In genomic region chrX:12975670-12975965, GRCh38 we compare ENCODE assay signal across 8 cellular contexts. TPM values are rescaled to one million over a fixed set of nuclear protein-coding genes. Genes with fewer than 3 reads are reported as not detected.
DNase-seq lines count a peak whose midpoint lies in the region; ATAC-seq and FAIRE-seq lines count a peak whose summit lies in the region.

No MANE protein-coding gene starts in this region.

- H3K27ac Mint-ChIP-seq in T-helper 2 cell treated with Interferon-gamma antibody and Interleukin-4, amounts not matched to agents 5 μg/mL and 100 μg/mL, for 36 hours, result peak overlapping the region; percentile 99
- peak overlapping the region; percentile 95 for H3K27ac Mint-ChIP-seq in activated T-helper 2 cell treated with anti-CD3 and anti-CD28 coated beads, Interferon-gamma antibody, Interleukin-2, Interleukin-4, amounts not matched to agents 10 μg/mL and 5 μg/mL and 100 μg/mL, durations not matched to agents 14 hours and 24 hours and 36 hours
- peak overlapping the region; percentile 100 for H3K27ac Mint-ChIP-seq in stimulated activated naive B cell treated with anti-CD40 and anti-IgM and Interleukin-4, amounts not matched to agents 10 μg/mL and 1 μg/mL and 100 μg/mL, for 72 hours

- no peak for FAIRE-seq in HTR-8/SVneo (lab: Jason Lieb, UNC)

- no peaks in the 10 kb centered on the region for H3K27me3 ChIP-seq in iPS-15b (ENCODE audit: control insufficient read depth, insufficient read depth, low read length)

- peaks cover 34% of the 10 kb centered on the region for H3K4me1 ChIP-seq in iPS-15b (ENCODE audit: control insufficient read depth, insufficient read depth, low read length)

- no peaks in the 10 kb centered on the region for H3K9me3 ChIP-seq in iPS-15b (ENCODE audit: control insufficient read depth, insufficient read depth, low read length)

- no peaks in the 10 kb centered on the region for H3K9me3 Mint-ChIP-seq in T-helper 2 cell treated with Interferon-gamma antibody and Interleukin-4, amounts not matched to agents 5 μg/mL and 100 μg/mL, for 36 hours
- no peaks in the 10 kb centered on the region for H3K9me3 Mint-ChIP-seq in activated T-helper 2 cell treated with anti-CD3 and anti-CD28 coated beads, Interferon-gamma antibody, Interleukin-2, Interleukin-4, amounts not matched to agents 10 μg/mL and 5 μg/mL and 100 μg/mL, durations not matched to agents 14 hours and 24 hours and 36 hours
- peaks cover 2 to 3% of the 10 kb centered on the region in 2 donors for H3K9me3 Mint-ChIP-seq in stimulated activated naive B cell treated with anti-CD40 and anti-IgM and Interleukin-4, amounts not matched to agents 10 μg/mL and 1 μg/mL and 100 μg/mL, for 72 hours

- ATAC-seq in stimulated activated naive B cell treated with anti-CD40 and anti-IgM and Interleukin-4, amounts not matched to agents 10 μg/mL and 1 μg/mL and 100 μg/mL, for 72 hours (replicated peaks), result no peak
- no peak for ATAC-seq in HG03354 (IDR thresholded peaks at IDR 0.05; ENCODE audit: poor library complexity, severe bottlenecking, unreplicated experiment)

- H3K36me3 Mint-ChIP-seq in T-helper 2 cell treated with Interferon-gamma antibody and Interleukin-4, amounts not matched to agents 5 μg/mL and 100 μg/mL, for 36 hours (ENCODE audit: low read depth), result peaks cover 41% of the 10 kb centered on the region
- peaks cover 50% of the 10 kb centered on the region for H3K36me3 Mint-ChIP-seq in activated T-helper 2 cell treated with anti-CD3 and anti-CD28 coated beads, Interferon-gamma antibody, Interleukin-2, Interleukin-4, amounts not matched to agents 10 μg/mL and 5 μg/mL and 100 μg/mL, durations not matched to agents 14 hours and 24 hours and 36 hours (ENCODE audit: low read depth)
- H3K36me3 Mint-ChIP-seq in stimulated activated naive B cell treated with anti-CD40 and anti-IgM and Interleukin-4, amounts not matched to agents 10 μg/mL and 1 μg/mL and 100 μg/mL, for 72 hours, result peaks cover 30 to 34% of the 10 kb centered on the region in 2 donors

- no peak for DNase-seq in T-helper 2 cell treated with Interferon-gamma antibody and Interleukin-4, amounts not matched to agents 5 μg/mL and 100 μg/mL, for 36 hours (ENCODE audit: low spot score)
- DNase-seq in T-helper 2 cell (no peak), HTR-8/SVneo (ENCODE audit: insufficient read length, low spot score) (no peak), NOMO-1 treated with dmso at 0.1 percent for 144 hours (lab: John Stamatoyannopoulos, UW; ENCODE audit: unreplicated experiment) (no peak)
- DNase-seq in activated T-helper 2 cell treated with anti-CD3 and anti-CD28 coated beads, Interferon-gamma antibody, Interleukin-2, Interleukin-4, amounts not matched to agents 10 μg/mL and 5 μg/mL and 100 μg/mL, durations not matched to agents 14 hours and 24 hours and 36 hours (ENCODE audit: low spot score), result no peak
- no peak for DNase-seq in stimulated activated naive B cell treated with anti-CD40 and anti-IgM and Interleukin-4, amounts not matched to agents 10 μg/mL and 1 μg/mL and 100 μg/mL, for 72 hours

- H3K4me3 ChIP-seq in iPS-15b (ENCODE audit: low read depth, low read length), result peak overlapping the region; percentile 95

- peak overlapping the region; percentile 99 for H3K9ac ChIP-seq in iPS-15b (ENCODE audit: low read depth, low read length)

- peaks cover 6% of the 10 kb centered on the region for H3K36me3 ChIP-seq in iPS-15b (ENCODE audit: control insufficient read depth, insufficient read depth, low read length)

- intact Hi-C loops in activated T-helper 2 cell treated with anti-CD3 and anti-CD28 coated beads, Interferon-gamma antibody, Interleukin-2, Interleukin-4, amounts not matched to agents 10 μg/mL and 5 μg/mL and 100 μg/mL, durations not matched to agents 14 hours and 24 hours and 36 hours (cut with micrococcal nuclease), result loop anchor here (1.0 to 5.0 kb wide), 2 partner anchors 19 to 37 kb away; no protein-coding TSS in a partner anchor

- peaks cover 2% of the 10 kb centered on the region for H3K27me3 Mint-ChIP-seq in T-helper 2 cell treated with Interferon-gamma antibody and Interleukin-4, amounts not matched to agents 5 μg/mL and 100 μg/mL, for 36 hours (ENCODE audit: low read depth)
- H3K27me3 Mint-ChIP-seq in activated T-helper 2 cell treated with anti-CD3 and anti-CD28 coated beads, Interferon-gamma antibody, Interleukin-2, Interleukin-4, amounts not matched to agents 10 μg/mL and 5 μg/mL and 100 μg/mL, durations not matched to agents 14 hours and 24 hours and 36 hours (ENCODE audit: low read depth), result no peaks in the 10 kb centered on the region
- H3K27me3 Mint-ChIP-seq in stimulated activated naive B cell treated with anti-CD40 and anti-IgM and Interleukin-4, amounts not matched to agents 10 μg/mL and 1 μg/mL and 100 μg/mL, for 72 hours, result peaks cover 0 to 32% of the 10 kb centered on the region in 2 donors

- peak overlapping the region; percentile 99 for H3K4me3 Mint-ChIP-seq in T-helper 2 cell treated with Interferon-gamma antibody and Interleukin-4, amounts not matched to agents 5 μg/mL and 100 μg/mL, for 36 hours
- H3K4me3 Mint-ChIP-seq in activated T-helper 2 cell treated with anti-CD3 and anti-CD28 coated beads, Interferon-gamma antibody, Interleukin-2, Interleukin-4, amounts not matched to agents 10 μg/mL and 5 μg/mL and 100 μg/mL, durations not matched to agents 14 hours and 24 hours and 36 hours (ENCODE audit: low read depth), result peak overlapping the region; percentile 96
- peak overlapping the region; percentile 97 to 99 for H3K4me3 Mint-ChIP-seq in stimulated activated naive B cell treated with anti-CD40 and anti-IgM and Interleukin-4, amounts not matched to agents 10 μg/mL and 1 μg/mL and 100 μg/mL, for 72 hours

- H3K4me1 Mint-ChIP-seq in T-helper 2 cell treated with Interferon-gamma antibody and Interleukin-4, amounts not matched to agents 5 μg/mL and 100 μg/mL, for 36 hours (ENCODE audit: low read depth), result peaks cover 32% of the 10 kb centered on the region
- peaks cover 30% of the 10 kb centered on the region for H3K4me1 Mint-ChIP-seq in activated T-helper 2 cell treated with anti-CD3 and anti-CD28 coated beads, Interferon-gamma antibody, Interleukin-2, Interleukin-4, amounts not matched to agents 10 μg/mL and 5 μg/mL and 100 μg/mL, durations not matched to agents 14 hours and 24 hours and 36 hours (ENCODE audit: low read depth)
- peaks cover 39 to 62% of the 10 kb centered on the region in 2 donors for H3K4me1 Mint-ChIP-seq in stimulated activated naive B cell treated with anti-CD40 and anti-IgM and Interleukin-4, amounts not matched to agents 10 μg/mL and 1 μg/mL and 100 μg/mL, for 72 hours

RNA-seq across cellular contexts. Expression of gene TMSB4X, which starts 0.7 kb away (rescaled TPM):
- total RNA-seq in activated T-helper 2 cell treated with anti-CD3 and anti-CD28 coated beads, Interferon-gamma antibody, Interleukin-2, Interleukin-4, amounts not matched to agents 10 μg/mL and 5 μg/mL and 100 μg/mL, durations not matched to agents 14 hours and 24 hours and 36 hours, result 7,759 and 7,983 TPM in 2 replicates
